8 cellular contexts compared by ENCODE assay signal in genomic region chr22:31272522-31273446, GRCh38. TPM values are rescaled to one million over a fixed set of nuclear protein-coding genes. Genes with fewer than 3 reads are reported as not detected.
A peak's percentile ranks its signal among the peaks of the same experiment; 100 is the strongest.
DNase-seq lines count a peak whose midpoint lies in the region; ATAC-seq, FAIRE-seq and TF ChIP-seq lines count a peak whose summit lies in the region.

No MANE protein-coding gene starts in this region.

- no peak for FAIRE-seq in small intestine (lab: Jason Lieb, UNC)

- ATAC-seq in GM21515 (IDR thresholded peaks at IDR 0.05; ENCODE audit: unreplicated experiment), result no peak
- ATAC-seq in GM21360 (IDR thresholded peaks at IDR 0.05; ENCODE audit: unreplicated experiment), result no peak

- POLR2A ChIA-PET in SK-N-SH (lab: Yijun Ruan, JAX), result no interaction called here

- H3K27ac ChIP-seq in SK-N-SH (ENCODE audit: low read depth in 2 of 2, low read length in 1 of 2), result peak overlapping the region; percentile 17 to 30; a peak in 3 of 4 replicates
- no peak overlapping the region for H3K27ac ChIP-seq in small intestine (ENCODE audit: low read depth in 1 of 2, low read length in 1 of 2)

- TF ChIP-seq CTCF in SK-N-SH (IDR thresholded peaks at IDR 0.05), result peak; percentile 78
- TF ChIP-seq CTCF in astrocyte of the spinal cord (IDR thresholded peaks at IDR 0.05; ENCODE audit: low read depth, low read length), result peak; percentile 79

- no peak overlapping the region for H2AFZ ChIP-seq in SK-N-SH (ENCODE audit: low read depth)

- DNase-seq in ELF-1 (ENCODE audit: low read depth, low spot score) (peak; percentile 88), SK-N-SH (peak; percentile 79), astrocyte of the spinal cord (ENCODE audit: low read depth, low spot score) (peak; percentile 57), hepatic stellate cell (ENCODE audit: low spot score) (peak; percentile 79), small intestine (peak; percentile 79)
- peak; percentile 36 for DNase-seq in Jurkat, Clone E6-1 (ENCODE audit: low read depth, low spot score)

- H3K9ac ChIP-seq in SK-N-SH, result no peak overlapping the region

- H4K20me1 ChIP-seq in SK-N-SH (ENCODE audit: insufficient read depth), result no peaks in the 10 kb centered on the region

- TF ChIP-seq RAD21 in SK-N-SH (IDR thresholded peaks at IDR 0.05; ENCODE audit: low read length), result peak; percentile 87

- no peak overlapping the region for H3K4me2 ChIP-seq in SK-N-SH

- no peaks in the 10 kb centered on the region for H3K9me3 ChIP-seq in SK-N-SH
- H3K9me3 ChIP-seq in small intestine (ENCODE audit: control insufficient read depth, low read depth), result no peaks in the 10 kb centered on the region

- no peak for TF ChIP-seq EP300 in SK-N-SH (IDR thresholded peaks at IDR 0.05; ENCODE audit: borderline replicate concordance in 1 of 2, low read depth in 1 of 2, low read length in 1 of 2)

- H3K4me1 ChIP-seq in SK-N-SH (ENCODE audit: control insufficient read depth in 1 of 2, insufficient read depth in 2 of 2, low read depth in 1 of 2, low read length in 1 of 2), result no peaks in the 10 kb centered on the region; a peak in 1 of 4 replicates
- H3K4me1 ChIP-seq in small intestine (ENCODE audit: control insufficient read depth in 2 of 2, insufficient read depth in 1 of 2, low read depth in 1 of 2, low read length in 1 of 2), result no peaks in the 10 kb centered on the region

- CTCF ChIA-PET in SK-N-SH (lab: Yijun Ruan, JAX), result interaction anchor here (0.6 to 6.9 kb wide), 49 partner anchors 9 to 474 kb away, joined by 3 to 151 read pairs (median 5); partner anchors contain the start of genes LIMK2, PIK3IP1, RNF185 and SELENOM

- H3K27me3 ChIP-seq in SK-N-SH (ENCODE audit: insufficient read depth) (no peaks in the 10 kb centered on the region), small intestine (ENCODE audit: control insufficient read depth in 2 of 2, insufficient read depth in 2 of 2, low read length in 2 of 2) (no peaks in the 10 kb centered on the region)

- 81% methylated on average over 11 of the region's 15 CpGs for WGBS in SK-N-SH (ENCODE audit: low lambda C conversion rate)
- WGBS in small intestine, 3 donors, result 70 to 72% (median 71%) methylated on average over 15 of the region's 15 CpGs

- no peaks in the 10 kb centered on the region for H3K79me2 ChIP-seq in SK-N-SH (ENCODE audit: insufficient read depth)

- peaks cover 6% of the 10 kb centered on the region for H3F3A ChIP-seq in SK-N-SH (replicated peaks; ENCODE audit: insufficient read depth)

- no peak overlapping the region for H3K4me3 ChIP-seq in Jurkat, Clone E6-1 (ENCODE audit: low read length)
- H3K4me3 ChIP-seq in SK-N-SH (ENCODE audit: low read depth in 2 of 2, low read length in 1 of 2) (no peak overlapping the region), astrocyte of the spinal cord (ENCODE audit: low read depth, low read length) (no peak overlapping the region), small intestine (ENCODE audit: low read depth in 1 of 2, low read length in 2 of 2) (no peak overlapping the region)

- H3K36me3 ChIP-seq in SK-N-SH (replicated peaks in 1 of 2; ENCODE audit: control insufficient read depth in 1 of 2, insufficient read depth in 2 of 2, low read length in 1 of 2), result peaks cover 46 to 47% of the 10 kb centered on the region in 2 experiments
- peaks cover 10 to 11% of the 10 kb centered on the region in 2 donors for H3K36me3 ChIP-seq in small intestine (ENCODE audit: control insufficient read depth in 2 of 2, insufficient read depth in 2 of 2, low read length in 2 of 2)

- no peaks in the 10 kb centered on the region for H3K9me2 ChIP-seq in SK-N-SH

- in situ Hi-C loops in astrocyte of the spinal cord (cut with HindIII; ENCODE audit: low sequenced_read_pairs), result no loop called here

TF ChIP-seq in SK-N-SH, 30 proteins besides CTCF, POLR2A, EP300 and RAD21:
- no peak for TF ChIP-seq TAF1 (IDR thresholded peaks at IDR 0.05; ENCODE audit: borderline replicate concordance, low read depth, low read length)
- TF ChIP-seq SMC3 (IDR thresholded peaks at IDR 0.05; ENCODE audit: low read depth, low read length), result peak; percentile 80
- no peak for TF ChIP-seq TCF12 (IDR thresholded peaks at IDR 0.05)
- TF ChIP-seq SIN3A (IDR thresholded peaks at IDR 0.05; ENCODE audit: borderline replicate concordance, low read depth, low read length), result no peak
- TF ChIP-seq MEF2A (IDR thresholded peaks at IDR 0.05; ENCODE audit: borderline replicate concordance, low read depth), result no peak
- no peak for TF ChIP-seq EZH2phosphoT487 (IDR thresholded peaks at IDR 0.05; ENCODE audit: borderline replicate concordance, low read depth)
- no peak for TF ChIP-seq RFX5 (IDR thresholded peaks at IDR 0.05; ENCODE audit: low read length)
- TF ChIP-seq JUND (IDR thresholded peaks at IDR 0.05), result no peak
- TF ChIP-seq REST (IDR thresholded peaks at IDR 0.05; ENCODE audit: low read depth, low read length), result no peak
TF ChIP-seq in SK-N-SH: peak in this region for 1.

RNA-seq across cellular contexts. Expression of gene PIK3IP1, which starts 19.5 kb away (rescaled TPM):
- 2.4 TPM for polyA plus RNA-seq in Jurkat, Clone E6-1 (2012; ENCODE audit: insufficient read depth, insufficient read length)
- polyA plus RNA-seq in SK-N-SH (2012; rRNA removed), result 8.6 and 11.3 TPM in 2 replicates
- polyA plus RNA-seq in SK-N-SH (2012; cell fraction: cytosol; rRNA removed), result 6.6 and 8.7 TPM in 2 replicates
- 9.5 and 13.2 TPM in 2 replicates for polyA plus RNA-seq in SK-N-SH (2012; cell fraction: nucleus; rRNA removed)
- polyA plus RNA-seq in small intestine, result 10 to 100 TPM in 1 of 3 donors, 1 to 10 TPM in 2; 3.1 to 16.4 (median 5.7) TPM

Comparison
In these comparisons a context has a peak if more than half of its experiments do, and no peak if none do; other contexts are left out.
1. DNase-seq: peak in every context shown above with its lines; median percentile 88 in ELF-1; 79 in SK-N-SH; 79 in hepatic stellate cell; 79 in small intestine; 57 in astrocyte of the spinal cord; 36 in Jurkat, Clone E6-1.
2. H3K27ac ChIP-seq: peak in SK-N-SH (2 of 2); none in small intestine (0 of 2).